Comparison of ENCODE assay signal across 13 cellular contexts in the genomic region with DNA sequence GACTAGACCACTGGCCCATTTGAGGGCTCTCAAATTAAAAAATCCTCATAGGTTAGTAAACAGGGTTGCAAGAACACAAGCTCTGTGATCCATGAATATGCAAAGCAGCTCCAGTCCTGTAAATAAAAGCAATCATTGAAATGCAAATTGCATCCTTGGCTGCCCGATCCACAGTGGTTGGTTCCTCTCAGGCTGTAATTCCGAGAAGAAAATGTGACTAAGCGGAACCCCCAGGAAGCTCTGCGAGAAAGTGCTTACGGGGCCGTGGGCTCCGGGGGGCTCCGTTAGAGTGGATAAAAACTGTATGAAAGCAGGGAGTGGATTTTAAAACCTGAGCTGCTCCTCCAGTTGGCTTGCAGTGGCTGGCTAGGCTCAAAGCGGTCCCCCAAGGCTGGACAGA. TPM values are rescaled to one million over a fixed set of nuclear protein-coding genes. Genes with fewer than 3 reads are reported as not detected.
DNase-seq lines count a peak whose midpoint lies in the region; ATAC-seq and TF ChIP-seq lines count a peak whose summit lies in the region.
"Had no signal": no experiment of that assay in that cellular context is flagged by ENCODE, and none has a peak within 500 bp of the region (broad histone marks: within the 10 kb centered on the region; RNA-seq: fewer than 3 reads in every experiment).

No MANE protein-coding gene starts in this region.

- H3K4me3 Mint-ChIP-seq in nephron, result peak overlapping the region; percentile 91 to 95 (median 94)
- H3K4me3 Mint-ChIP-seq in stimulated activated naive B cell treated with anti-CD40 and anti-IgM and Interleukin-4, amounts not matched to agents 10 μg/mL and 1 μg/mL and 100 μg/mL, for 72 hours, result no peak overlapping the region

- H3K27ac Mint-ChIP-seq in nephron, result peak overlapping the region; percentile 13 to 92 (median 78)
- no peak overlapping the region for H3K27ac Mint-ChIP-seq in stimulated activated naive B cell treated with anti-CD40 and anti-IgM and Interleukin-4, amounts not matched to agents 10 μg/mL and 1 μg/mL and 100 μg/mL, for 72 hours
- H3K27ac Mint-ChIP-seq: naive thymus-derived CD8-positive, alpha-beta T cell had no signal

- H3K4me3 ChIP-seq in SJCRH30 (peak overlapping the region; percentile 62), esophagus muscularis mucosa (peak overlapping the region; percentile 65 to 85 (median 68)), thoracic aorta (peak overlapping the region; percentile 88)

- peak overlapping the region; percentile 66 for H3K27ac ChIP-seq in SJCRH30
- H3K27ac ChIP-seq in esophagus muscularis mucosa (replicated peaks in 1 of 4), result peak overlapping the region; percentile 31 to 73 (median 62)
- H3K27ac ChIP-seq in thoracic aorta, result no peak overlapping the region

- H3K9me3 ChIP-seq in SJCRH30 (replicated peaks) (no peaks in the 10 kb centered on the region), esophagus muscularis mucosa (no peaks in the 10 kb centered on the region), thoracic aorta (no peaks in the 10 kb centered on the region)

- ATAC-seq in thoracic aorta (ENCODE audit: insufficient number of reproducible peaks, low FRiP score, low read depth), result no peak
- ATAC-seq in stimulated activated naive B cell treated with anti-CD40 and anti-IgM and Interleukin-4, amounts not matched to agents 10 μg/mL and 1 μg/mL and 100 μg/mL, for 72 hours (replicated peaks), result no peak
- ATAC-seq: HCT116; naive thymus-derived CD8-positive, alpha-beta T cell had no signal

- no peak for TF ChIP-seq EP300 in esophagus muscularis mucosa (IDR thresholded peaks at IDR 0.05)

- H3K36me3 ChIP-seq in SJCRH30 (no peaks in the 10 kb centered on the region), esophagus muscularis mucosa (peaks cover 0 to 14% (median 0%) of the 10 kb centered on the region in 4 donors), thoracic aorta (no peaks in the 10 kb centered on the region)

- intact Hi-C loops in esophagus muscularis mucosa (cut with DNase I), result no loop called here

- H3K27me3 ChIP-seq in SJCRH30 (no peaks in the 10 kb centered on the region), esophagus muscularis mucosa (peaks cover 0 to 32% (median 3%) of the 10 kb centered on the region in 4 donors), thoracic aorta (replicated peaks; ENCODE audit: insufficient read depth) (no peaks in the 10 kb centered on the region)

- peaks cover 4% of the 10 kb centered on the region for H3K36me3 Mint-ChIP-seq in nephron (ENCODE audit: low read depth)
- H3K36me3 Mint-ChIP-seq in stimulated activated naive B cell treated with anti-CD40 and anti-IgM and Interleukin-4, amounts not matched to agents 10 μg/mL and 1 μg/mL and 100 μg/mL, for 72 hours, result no peaks in the 10 kb centered on the region
- H3K36me3 Mint-ChIP-seq: naive thymus-derived CD8-positive, alpha-beta T cell had no signal

- H3K9me3 Mint-ChIP-seq in nephron, result no peaks in the 10 kb centered on the region
- H3K9me3 Mint-ChIP-seq in stimulated activated naive B cell treated with anti-CD40 and anti-IgM and Interleukin-4, amounts not matched to agents 10 μg/mL and 1 μg/mL and 100 μg/mL, for 72 hours, result no peaks in the 10 kb centered on the region
- H3K9me3 Mint-ChIP-seq: naive thymus-derived CD8-positive, alpha-beta T cell had no signal

- no peaks in the 10 kb centered on the region for H3K4me1 ChIP-seq in SJCRH30
- peaks cover 37 to 45% (median 41%) of the 10 kb centered on the region in 4 donors for H3K4me1 ChIP-seq in esophagus muscularis mucosa
- H3K4me1 ChIP-seq in thoracic aorta (ENCODE audit: control insufficient read depth in 1 of 2, low read depth in 2 of 2), result peaks cover 10 to 24% of the 10 kb centered on the region in 2 donors

- WGBS in esophagus muscularis mucosa, result 73% methylated on average over 8 of the region's 9 CpGs

- TF ChIP-seq POLR2A in esophagus muscularis mucosa (IDR thresholded peaks at IDR 0.05; ENCODE audit: low read depth), result no peak

- DNase-seq in SJCRH30, result no peak
- DNase-seq in esophagus muscularis mucosa (ENCODE audit: extremely low spot score), result no peak
- no peak for DNase-seq in thoracic aorta (ENCODE audit: low spot score)
- no peak for DNase-seq in NCI-H1092 (lab: John Stamatoyannopoulos, UW)
- DNase-seq in mesenteric fat pad (ENCODE audit: low spot score), result no peak
- DNase-seq in stimulated activated naive B cell treated with anti-CD40 and anti-IgM and Interleukin-4, amounts not matched to agents 10 μg/mL and 1 μg/mL and 100 μg/mL, for 72 hours, result no peak
- DNase-seq: activated CD4-positive, alpha-beta T cell treated with anti-CD3 and anti-CD28 coated beads, Interleukin-2, amount 50 U/mL, for 48 hours; activated naive CD4-positive, alpha-beta T cell treated with Interleukin-2 at 50 U/mL for 16 hours; IMR-90; naive thymus-derived CD8-positive, alpha-beta T cell; NCI-H1436 treated with DMSO at 0.1 percent for 48 hours had no signal

- peaks cover 9% of the 10 kb centered on the region for H3K27me3 Mint-ChIP-seq in nephron (ENCODE audit: low read depth)
- H3K27me3 Mint-ChIP-seq in stimulated activated naive B cell treated with anti-CD40 and anti-IgM and Interleukin-4, amounts not matched to agents 10 μg/mL and 1 μg/mL and 100 μg/mL, for 72 hours, result peaks cover 45 to 68% of the 10 kb centered on the region in 2 donors

- no peak for TF ChIP-seq CTCF in esophagus muscularis mucosa (IDR thresholded peaks at IDR 0.05)
- TF ChIP-seq CTCF in nephron (IDR thresholded peaks at IDR 0.05; ENCODE audit: unreplicated experiment in 3 of 3), result no peak
- TF ChIP-seq CTCF in thoracic aorta (IDR thresholded peaks at IDR 0.05), result no peak

- peaks cover 29% of the 10 kb centered on the region for H3K4me1 Mint-ChIP-seq in nephron
- H3K4me1 Mint-ChIP-seq in stimulated activated naive B cell treated with anti-CD40 and anti-IgM and Interleukin-4, amounts not matched to agents 10 μg/mL and 1 μg/mL and 100 μg/mL, for 72 hours, result peaks cover 17 to 41% of the 10 kb centered on the region in 2 donors

RNA-seq across cellular contexts. Expression of a gene that starts 2.5 kb away (rescaled TPM):
- 7.1 and 7.8 TPM in 2 replicates for total RNA-seq in SJCRH30 (2014; rRNA removed; shearing (Covaris generic))
- 10 to 100 TPM; 14.1 to 29.4 (median 21.4) TPM for total RNA-seq in esophagus muscularis mucosa
- total RNA-seq in thoracic aorta, result 10 to 100 TPM in 1 of 2 donors, 1 to 10 TPM in 1; 9.6 to 16.1 TPM
- 33.1 TPM for total RNA-seq in mesenteric fat pad
- total RNA-seq: naive thymus-derived CD8-positive, alpha-beta T cell had no signal

Comparison
In these comparisons a context has a peak if more than half of its experiments do, and no peak if none do; other contexts are left out.
1. H3K27ac ChIP-seq: peak in SJCRH30 (single experiment) and esophagus muscularis mucosa (4 of 4); none in thoracic aorta (0 of 2).
2. H3K4me3 Mint-ChIP-seq: peak in nephron (3 of 3); none in stimulated activated naive B cell treated with anti-CD40 and anti-IgM and Interleukin-4, amounts not matched to agents 10 μg/mL and 1 μg/mL and 100 μg/mL, for 72 hours (0 of 2).
3. Peak in every context shown above with its lines, with median percentiles within 50 percentile points of each other: H3K4me3 ChIP-seq.